In the genomic region with DNA sequence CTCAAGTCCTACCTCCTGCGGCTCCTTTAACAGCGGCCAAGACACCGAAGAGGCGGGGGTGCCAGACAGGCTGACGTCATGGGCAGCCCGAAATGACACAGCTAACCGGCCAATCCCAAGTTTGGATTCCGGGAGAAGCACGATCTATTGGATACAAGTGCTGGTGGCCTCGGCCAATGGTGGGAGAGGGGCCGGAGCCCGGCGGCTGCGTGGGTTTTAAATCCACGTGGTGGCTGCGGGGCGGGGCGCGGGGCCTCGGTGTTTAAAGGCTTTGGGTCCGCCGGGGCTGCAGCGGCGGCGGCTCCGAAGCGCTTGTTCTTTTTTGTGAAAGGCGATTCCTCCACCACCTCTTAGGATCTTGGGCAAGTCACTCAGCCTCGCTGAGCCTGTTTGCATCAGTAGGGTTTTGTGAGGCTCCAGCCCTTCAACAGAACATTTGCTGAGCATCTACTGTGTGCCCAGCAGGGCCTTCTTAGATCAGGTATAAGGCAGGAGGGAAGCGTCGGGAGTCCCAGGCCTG, we compare ENCODE assay signal across 8 cellular contexts. TPM values are rescaled to one million over a fixed set of nuclear protein-coding genes. Genes with fewer than 3 reads are reported as not detected.
DNase-seq lines count a peak whose midpoint lies in the region; ATAC-seq and TF ChIP-seq lines count a peak whose summit lies in the region.

No MANE protein-coding gene starts in this region.

- no peaks in the 10 kb centered on the region for H3K9me3 ChIP-seq in HUES48 (ENCODE audit: control insufficient read depth, insufficient read depth, low read length)
- H3K9me3 ChIP-seq in PC-9 (ENCODE audit: insufficient read depth, low read depth), result no peaks in the 10 kb centered on the region
- no peaks in the 10 kb centered on the region for H3K9me3 ChIP-seq in esophagus muscularis mucosa
- no peaks in the 10 kb centered on the region for H3K9me3 ChIP-seq in mucosa of stomach (ENCODE audit: control insufficient read depth, low read length)

- peaks cover 13% of the 10 kb centered on the region for H3F3A ChIP-seq in PC-9 (ENCODE audit: insufficient read depth, low read depth)

- peak overlapping the region; percentile 93 for H3K4me2 ChIP-seq in PC-9

- no peak for TF ChIP-seq CTCF in PC-9 (conservative IDR thresholded peaks at IDR 0.05)
- no peak for TF ChIP-seq CTCF in esophagus muscularis mucosa (IDR thresholded peaks at IDR 0.05)

- H3K4me3 ChIP-seq in HUES48 (ENCODE audit: low read depth, low read length) (peak overlapping the region; percentile 59), PC-9 (peak overlapping the region; percentile 60), esophagus muscularis mucosa (peak overlapping the region; percentile 37 to 50 (median 40)), mucosa of stomach (ENCODE audit: low read length) (peak overlapping the region; percentile 31)

- POLR2A ChIA-PET in PC-9 (lab: Charles Lee; ENCODE audit: unreplicated experiment), result interaction anchor here (0.6 to 1.0 kb wide), 3 partner anchors 8 to 26 kb away, joined by 3 to 4 read pairs (median 4); no protein-coding TSS in a partner anchor

- peaks cover under 1% of the 10 kb centered on the region; the same call in 1 of the 2 replicates for H3K79me2 ChIP-seq in PC-9 (ENCODE audit: low read depth)

- CTCF ChIA-PET in PC-9 (lab: Charles Lee), result no interaction called here

- peak; percentile 93 for DNase-seq in COR-L47 (lab: John Stamatoyannopoulos, UW)
- DNase-seq in PC-9, result peak; percentile 97 to 98
- peak; percentile 91 to 93 for DNase-seq in activated T-cell treated with anti-CD3 and anti-CD28 coated beads, Interleukin-2, amount 50 U/mL, for 48 hours
- DNase-seq in esophagus muscularis mucosa (ENCODE audit: extremely low spot score), result peak; percentile 100
- peak; percentile 89 for DNase-seq in stimulated activated CD8-positive, alpha-beta memory T cell treated with anti-CD3 and anti-CD28 coated beads, Interleukin-4, amount 100 ng/mL, for 24 hours (ENCODE audit: low read depth)

- intact Hi-C loops in PC-9 (cut with micrococcal nuclease; ENCODE audit: unreplicated experiment), result loop anchor here (1.0 to 2.0 kb wide), 4 partner anchors 30 to 296 kb away; no protein-coding TSS in a partner anchor
- intact Hi-C loops in esophagus muscularis mucosa (cut with DNase I), result no loop called here

- peak overlapping the region; percentile 68 for H2AFZ ChIP-seq in PC-9

- peak overlapping the region; percentile 53 for H3K27ac ChIP-seq in HUES48 (ENCODE audit: low read depth, low read length)
- H3K27ac ChIP-seq in PC-9, result peak overlapping the region; percentile 76
- H3K27ac ChIP-seq in esophagus muscularis mucosa (replicated peaks in 1 of 4), result peak overlapping the region in 2 of 4 donors; percentile 32 to 61

- H3K36me3 ChIP-seq in HUES48 (ENCODE audit: control insufficient read depth, insufficient read depth, low read length), result no peaks in the 10 kb centered on the region
- H3K36me3 ChIP-seq in PC-9 (ENCODE audit: low read depth), result no peaks in the 10 kb centered on the region
- no peaks in the 10 kb centered on the region for H3K36me3 ChIP-seq in esophagus muscularis mucosa
- H3K36me3 ChIP-seq in mucosa of stomach (ENCODE audit: control insufficient read depth, insufficient read depth, low read length), result no peaks in the 10 kb centered on the region

- no peaks in the 10 kb centered on the region for H3K9me2 ChIP-seq in PC-9 (ENCODE audit: insufficient read depth)

- H3K9ac ChIP-seq in HUES48 (ENCODE audit: low read depth, low read length) (no peak overlapping the region), mucosa of stomach (ENCODE audit: low read length) (peak overlapping the region; percentile 28)

- WGBS in esophagus muscularis mucosa, result under 1% methylated on average over 30 of the region's 31 CpGs

- H3K4me1 ChIP-seq in HUES48 (ENCODE audit: control insufficient read depth, insufficient read depth, low read length), result peaks cover 6% of the 10 kb centered on the region; the same call in 1 of the 2 replicates
- H3K4me1 ChIP-seq in PC-9 (replicated peaks; ENCODE audit: insufficient read depth), result peaks cover 42% of the 10 kb centered on the region
- peaks cover 33 to 46% (median 43%) of the 10 kb centered on the region in 4 donors for H3K4me1 ChIP-seq in esophagus muscularis mucosa
- H3K4me1 ChIP-seq in mucosa of stomach (ENCODE audit: control insufficient read depth, insufficient read depth, low read length), result peaks cover 14% of the 10 kb centered on the region

- TF ChIP-seq EP300 in esophagus muscularis mucosa (IDR thresholded peaks at IDR 0.05), result no peak

- H3K27me3 ChIP-seq in HUES48 (ENCODE audit: control insufficient read depth, insufficient read depth, low read length) (no peaks in the 10 kb centered on the region), PC-9 (ENCODE audit: insufficient read depth, low read depth) (no peaks in the 10 kb centered on the region), esophagus muscularis mucosa (no peaks in the 10 kb centered on the region), mucosa of stomach (ENCODE audit: control insufficient read depth, insufficient read depth, low read length) (peaks cover 5% of the 10 kb centered on the region)

- peak; percentile 95 for ATAC-seq in GM21515 (IDR thresholded peaks at IDR 0.05; ENCODE audit: unreplicated experiment)

- no peaks in the 10 kb centered on the region for H4K20me1 ChIP-seq in PC-9 (ENCODE audit: insufficient read depth)

- no TSS peak for BruUV-seq in PC-9 (replicated peaks; lab: Mats Ljungman, UMichigan)

- no peak for TF ChIP-seq POLR2A in esophagus muscularis mucosa (IDR thresholded peaks at IDR 0.05; ENCODE audit: low read depth)

RNA-seq across cellular contexts. Expression of a gene that starts 8.7 kb away (rescaled TPM):
- 163 and 177 TPM in 2 replicates for total RNA-seq in PC-9 (2021)
- 10 to 100 TPM; 10.4 to 37.8 (median 17.4) TPM for total RNA-seq in esophagus muscularis mucosa
